In genomic region chr3:23917904-23918303, GRCh38 we compare ENCODE assay signal across 8 cellular contexts. TPM values are rescaled to one million over a fixed set of nuclear protein-coding genes. Genes with fewer than 3 reads are reported as not detected.
DNase-seq lines count a peak whose midpoint lies in the region; ATAC-seq, FAIRE-seq and TF ChIP-seq lines count a peak whose summit lies in the region.
"Not testable (repeated sequence)": the region's sequence is repeated elsewhere in the genome, so short reads cannot be mapped to it uniquely, and the experiment has no call there.

No MANE protein-coding gene starts in this region.

- not testable (repeated sequence) for H2AFZ ChIP-seq in ACC112 (ENCODE audit: low read length, unreplicated experiment); HCT116 (ENCODE audit: low read depth, low read length, poor library complexity, severe bottlenecking); H1 (ENCODE audit: low read length); smooth muscle cell (ENCODE audit: low read depth)

- H2BK120ac ChIP-seq in H1 (replicated peaks; ENCODE audit: low read depth, low read length), result not testable (repeated sequence)

- RAD21 ChIA-PET in HCT116 (lab: Charles Lee; ENCODE audit: low non-redundant PET in 1 of 2, low total read pairs in 2 of 2, uncharacterized antibody in 2 of 2, unreplicated experiment in 2 of 2), result not testable (repeated sequence)

- H3K4me3 ChIP-seq in ACC112 (ENCODE audit: low read depth, low read length), result peak overlapping the region; percentile 90
- peak overlapping the region; percentile 87 to 97 for H3K4me3 ChIP-seq in HCT116 (replicated peaks in 1 of 2; ENCODE audit: low read depth in 1 of 2, low read length in 2 of 2)
- H3K4me3 ChIP-seq in SJSA1, result peak overlapping the region; percentile 68
- peak overlapping the region; percentile 86 to 99 (median 92) for H3K4me3 ChIP-seq in H1 (ENCODE audit: extremely low read depth in 1 of 4, insufficient read depth in 2 of 4, low read depth in 3 of 4, low read length in 4 of 4)
- H3K4me3 ChIP-seq in iPS-18a (ENCODE audit: low read length), result peak overlapping the region; percentile 96
- peak overlapping the region; percentile 85 for H3K4me3 ChIP-seq in smooth muscle cell

- H2BK5ac ChIP-seq in H1 (ENCODE audit: low read depth, low read length), result not testable (repeated sequence)

- not testable (repeated sequence) for H3K9me3 Mint-ChIP-seq in activated naive CD8-positive, alpha-beta T cell treated with anti-CD3 and anti-CD28 coated beads for 36 hours; naive thymus-derived CD8-positive, alpha-beta T cell

- POLR2A ChIA-PET in HCT116 (lab: Charles Lee), result interaction anchor here (1.3 to 4.1 kb wide), 6 partner anchors 9 to 680 kb away, joined by 3 to 69 read pairs (median 6); no protein-coding TSS in a partner anchor
- POLR2A ChIA-PET in H1 (lab: Charles Lee; ENCODE audit: partially characterized antibody), result interaction anchor here (0.8 to 11.5 kb wide), 42 partner anchors 10 to 716 kb away, joined by 3 to 363 read pairs (median 10); partner anchors contain the start of gene NR1D2
- POLR2A ChIA-PET in naive thymus-derived CD8-positive, alpha-beta T cell (lab: Charles Lee), result interaction anchor here (0.8 to 4.2 kb wide), 6 partner anchors 9 to 113 kb away, joined by 3 to 105 read pairs (median 4); partner anchors contain the start of gene NR1D2

- H2BK20ac ChIP-seq in H1 (ENCODE audit: low read length), result not testable (repeated sequence)

- WGBS in H1 (ENCODE audit: extremely low coverage in 1 of 2, insufficient coverage in 1 of 2, insufficient read length in 1 of 2, insufficient replicate concordance in 2 of 2, low coverage in 1 of 2, low lambda C conversion rate in 2 of 2, missing lambda C conversion rate in 1 of 2), 2 experiments, result 3% methylated on average over 12 of the region's 13 CpGs; no CpG with 5 or more reads in 1 of the 2 experiments
- WGBS in smooth muscle cell (ENCODE audit: low lambda C conversion rate), result 3% methylated on average over 13 of the region's 13 CpGs

- not testable (repeated sequence) for H3K14ac ChIP-seq in H1 (ENCODE audit: insufficient read length)

- not testable (repeated sequence) for H3K79me1 ChIP-seq in H1 (ENCODE audit: low read depth, low read length)

- H3K27ac Mint-ChIP-seq in activated naive CD8-positive, alpha-beta T cell treated with anti-CD3 and anti-CD28 coated beads for 36 hours, result peak overlapping the region; percentile 99
- H3K27ac Mint-ChIP-seq in naive thymus-derived CD8-positive, alpha-beta T cell, result peak overlapping the region; percentile 96 to 99 (median 98)

- peaks cover 39% of the 10 kb centered on the region for H3K4me1 Mint-ChIP-seq in activated naive CD8-positive, alpha-beta T cell treated with anti-CD3 and anti-CD28 coated beads for 36 hours
- peaks cover 30 to 61% (median 49%) of the 10 kb centered on the region in 4 donors for H3K4me1 Mint-ChIP-seq in naive thymus-derived CD8-positive, alpha-beta T cell

- peaks cover 31% of the 10 kb centered on the region for H3K4me1 ChIP-seq in ACC112 (ENCODE audit: control insufficient read depth, insufficient read depth, low read length, unreplicated experiment)
- peaks cover 14 to 23% of the 10 kb centered on the region in 2 experiments; a peak in 3 of 4 replicates for H3K4me1 ChIP-seq in HCT116 (ENCODE audit: control insufficient read depth in 1 of 2, insufficient read depth in 2 of 2, low read length in 2 of 2)
- peaks cover 15% of the 10 kb centered on the region; the same call in 1 of the 2 replicates for H3K4me1 ChIP-seq in SJSA1 (replicated peaks)
- H3K4me1 ChIP-seq in H1 (replicated peaks in 1 of 4; ENCODE audit: control insufficient read depth in 3 of 4, insufficient read depth in 4 of 4, low read length in 3 of 4), result not testable (repeated sequence)
- peaks cover 17% of the 10 kb centered on the region for H3K4me1 ChIP-seq in iPS-18a (ENCODE audit: control insufficient read depth, low read depth, low read length)
- peaks cover 26% of the 10 kb centered on the region for H3K4me1 ChIP-seq in smooth muscle cell (ENCODE audit: low read depth)

- H3K36me3 ChIP-seq in ACC112 (ENCODE audit: insufficient read depth, low read length) (peaks cover 29% of the 10 kb centered on the region), HCT116 (ENCODE audit: control insufficient read depth in 1 of 2, insufficient read depth in 2 of 2, low read length in 2 of 2) (peaks cover 16 to 26% of the 10 kb centered on the region in 2 experiments), SJSA1 (peaks cover 48% of the 10 kb centered on the region), H1 (ENCODE audit: control insufficient read depth in 2 of 4, insufficient read depth in 4 of 4, low read length in 3 of 4) (peaks cover 15 to 36% (median 22%) of the 10 kb centered on the region in 4 experiments), iPS-18a (ENCODE audit: control insufficient read depth, low read depth, low read length) (peaks cover 30% of the 10 kb centered on the region)
- H3K36me3 ChIP-seq in smooth muscle cell (ENCODE audit: low read depth), result not testable (repeated sequence)

- not testable (repeated sequence) for H3K9me2 ChIP-seq in HCT116 (ENCODE audit: insufficient read depth)

- not testable (repeated sequence) for TF ChIP-seq CTCF in HCT116 (IDR thresholded peaks at IDR 0.05 in 2 of 3, conservative IDR thresholded peaks at IDR 0.05 in 1 of 3; ENCODE audit: borderline replicate concordance in 1 of 3, insufficient read depth in 1 of 3, low read depth in 2 of 3, low read length in 2 of 3); H1 (IDR thresholded peaks at IDR 0.05; ENCODE audit: control extremely low read depth in 1 of 3, insufficient read depth in 1 of 3, low read depth in 1 of 3, low read length in 3 of 3); smooth muscle cell (IDR thresholded peaks at IDR 0.05; ENCODE audit: borderline replicate concordance, insufficient read depth, poor library complexity, severe bottlenecking)

- H4K20me1 ChIP-seq in HCT116 (ENCODE audit: insufficient read depth) (peaks cover 28% of the 10 kb centered on the region; the same call in 1 of the 2 replicates), H1 (replicated peaks in 1 of 2; ENCODE audit: control insufficient read depth in 1 of 2, insufficient read depth in 2 of 2, low read length in 2 of 2) (peaks cover 9 to 14% of the 10 kb centered on the region in 2 experiments), smooth muscle cell (ENCODE audit: low read depth) (peaks cover 49% of the 10 kb centered on the region)

- not testable (repeated sequence) for H4K91ac ChIP-seq in H1 (replicated peaks; ENCODE audit: insufficient read length, low read length)

- not testable (repeated sequence) for H3K56ac ChIP-seq in H1 (replicated peaks; ENCODE audit: insufficient read length, low read depth, low read length)

- H4K8ac ChIP-seq in H1 (ENCODE audit: extremely low read depth, insufficient read depth, low read length), result not testable (repeated sequence)

- not testable (repeated sequence) for H3K9me3 ChIP-seq in HCT116 (ENCODE audit: control insufficient read depth in 1 of 2, insufficient read depth in 1 of 2, low read depth in 1 of 2, low read length in 2 of 2); SJSA1 (replicated peaks); H1 (ENCODE audit: insufficient read depth in 2 of 2, low read depth in 1 of 2, low read length in 1 of 2); iPS-18a (ENCODE audit: control insufficient read depth, low read depth, low read length); smooth muscle cell (replicated peaks; ENCODE audit: low read depth)

- not testable (repeated sequence) for TF ChIP-seq RAD21 in HCT116 (IDR thresholded peaks at IDR 0.05; ENCODE audit: low read depth); H1 (IDR thresholded peaks at IDR 0.05 in 1 of 2, conservative IDR thresholded peaks at IDR 0.05 in 1 of 2; ENCODE audit: low read depth in 2 of 2, low read length in 2 of 2)

- peaks cover 17% of the 10 kb centered on the region for H3K23me2 ChIP-seq in H1 (ENCODE audit: low read depth, low read length)

- H3K4me2 ChIP-seq in HCT116 (ENCODE audit: low read length) (peak overlapping the region; percentile 83), H1 (ENCODE audit: insufficient read depth in 1 of 2, low read depth in 2 of 2, low read length in 2 of 2) (peak overlapping the region; percentile 93 to 98), smooth muscle cell (peak overlapping the region; percentile 99)

- H3K23ac ChIP-seq in H1 (ENCODE audit: insufficient read length), result not testable (repeated sequence)

- peaks cover 21% of the 10 kb centered on the region for H3F3A ChIP-seq in smooth muscle cell (ENCODE audit: low read depth)

- not testable (repeated sequence) for H3K4ac ChIP-seq in H1 (replicated peaks; ENCODE audit: insufficient read length, low read depth, low read length)

- H3K4me3 Mint-ChIP-seq in activated naive CD8-positive, alpha-beta T cell treated with anti-CD3 and anti-CD28 coated beads for 36 hours, result peak overlapping the region; percentile 97
- peak overlapping the region; percentile 95 to 99 (median 98) for H3K4me3 Mint-ChIP-seq in naive thymus-derived CD8-positive, alpha-beta T cell

- H3K9ac ChIP-seq in HCT116 (ENCODE audit: low read length) (peak overlapping the region; percentile 98), H1 (replicated peaks in 1 of 4; ENCODE audit: extremely low read depth in 1 of 4, low read depth in 3 of 4, low read length in 3 of 4) (peak overlapping the region; percentile 95 to 99 (median 98)), iPS-18a (ENCODE audit: low read length) (peak overlapping the region; percentile 97), smooth muscle cell (ENCODE audit: low read depth) (peak overlapping the region; percentile 87)

- not testable (repeated sequence) for H2BK12ac ChIP-seq in H1 (ENCODE audit: low read depth, low read length)

- BruUV-seq in HCT116 (replicated peaks; lab: Mats Ljungman, UMichigan), result not testable (repeated sequence)

- H2BK15ac ChIP-seq in H1 (ENCODE audit: low read length), result not testable (repeated sequence)

- not testable (repeated sequence) for H2AK5ac ChIP-seq in H1 (ENCODE audit: low read depth, low read length)

- intact Hi-C loops in HCT116 (cut with micrococcal nuclease), result loop anchor here (1.0 kb wide), 1 partner anchor 28 kb away; no protein-coding TSS in a partner anchor

- TF ChIP-seq POLR2A in HCT116 (IDR thresholded peaks at IDR 0.05; ENCODE audit: borderline replicate concordance, extremely low read depth, insufficient read depth, insufficient read length); H1 (IDR thresholded peaks at IDR 0.05; ENCODE audit: control extremely low read depth in 1 of 2, low read depth in 2 of 2, low read length in 2 of 2): not testable (repeated sequence)

- H3K79me2 ChIP-seq in ACC112 (ENCODE audit: control insufficient read depth, insufficient read depth, low read length, unreplicated experiment) (peaks cover 52% of the 10 kb centered on the region), HCT116 (ENCODE audit: insufficient read depth, low read length) (peaks cover 67% of the 10 kb centered on the region), H1 (ENCODE audit: control insufficient read depth in 1 of 2, insufficient read depth in 2 of 2, low read length in 2 of 2) (peaks cover 0 to 54% of the 10 kb centered on the region in 2 experiments; a peak in 3 of 4 replicates), smooth muscle cell (ENCODE audit: low read depth) (peaks cover 45% of the 10 kb centered on the region)

- H3K36me3 Mint-ChIP-seq in activated naive CD8-positive, alpha-beta T cell treated with anti-CD3 and anti-CD28 coated beads for 36 hours, result peaks cover 44% of the 10 kb centered on the region
- H3K36me3 Mint-ChIP-seq in naive thymus-derived CD8-positive, alpha-beta T cell, result peaks cover 9 to 57% (median 11%) of the 10 kb centered on the region in 3 donors

- ATAC-seq in HCT116; naive thymus-derived CD8-positive, alpha-beta T cell: not testable (repeated sequence)

- H3K27ac ChIP-seq in ACC112 (ENCODE audit: low read depth, low read length), result peak overlapping the region; percentile 76; the same call in 1 of the 2 replicates
- peak overlapping the region; percentile 83 for H3K27ac ChIP-seq in HCT116 (ENCODE audit: low read depth, low read length)
- H3K27ac ChIP-seq in SJSA1, result peak overlapping the region; percentile 81
- H3K27ac ChIP-seq in H1 (ENCODE audit: low read depth, low read length), result peak overlapping the region; percentile 96
- H3K27ac ChIP-seq in iPS-18a (ENCODE audit: low read length), result peak overlapping the region; percentile 96
- H3K27ac ChIP-seq in smooth muscle cell (ENCODE audit: low read depth), result peak overlapping the region; percentile 70

- not testable (repeated sequence) for DNase-seq in HCT116 (ENCODE audit: low read depth, low spot score); SJSA1 (ENCODE audit: low read depth in 1 of 2, low spot score in 2 of 2); activated naive CD8-positive, alpha-beta T cell treated with anti-CD3 and anti-CD28 coated beads for 36 hours; H1 (ENCODE audit: low read depth in 1 of 2, low spot score in 2 of 2); naive thymus-derived CD8-positive, alpha-beta T cell; smooth muscle cell (lab: John Stamatoyannopoulos, UW; ENCODE audit: unreplicated experiment)

- not testable (repeated sequence) for FAIRE-seq in H1 (lab: Jason Lieb, UNC)

- not testable (repeated sequence) for H4K5ac ChIP-seq in H1 (ENCODE audit: insufficient read length, low read depth, low read length)

- not testable (repeated sequence) for H3K27me3 ChIP-seq in ACC112 (ENCODE audit: insufficient read depth, low read length); HCT116 (ENCODE audit: insufficient read depth, low read length); SJSA1 (replicated peaks); H1 (replicated peaks in 1 of 4; ENCODE audit: control insufficient read depth in 3 of 4, extremely low read depth in 1 of 4, insufficient read depth in 3 of 4, low read length in 3 of 4); smooth muscle cell (ENCODE audit: low read depth)
- H3K27me3 ChIP-seq in iPS-18a (ENCODE audit: control insufficient read depth, insufficient read depth, low read length), result peaks cover 12% of the 10 kb centered on the region

- CTCF ChIA-PET in HCT116 (lab: Charles Lee), result not testable (repeated sequence)
- CTCF ChIA-PET in H1 (lab: Charles Lee; ENCODE audit: partially characterized antibody), result interaction anchor here (0.9 to 3.5 kb wide), 5 partner anchors 9 to 86 kb away, joined by 3 to 21 read pairs (median 4); no protein-coding TSS in a partner anchor

- not testable (repeated sequence) for TF ChIP-seq EP300 in H1 (IDR thresholded peaks at IDR 0.05; ENCODE audit: borderline replicate concordance in 1 of 2, low read depth in 2 of 2, low read length in 2 of 2)

- H3K18ac ChIP-seq in H1 (ENCODE audit: extremely low read depth, low read length), result not testable (repeated sequence)

- not testable (repeated sequence) for H3K27me3 Mint-ChIP-seq in activated naive CD8-positive, alpha-beta T cell treated with anti-CD3 and anti-CD28 coated beads for 36 hours; naive thymus-derived CD8-positive, alpha-beta T cell

RNA-seq across cellular contexts. Expression of gene RPL15, which starts 1.0 kb away (rescaled TPM):
- total RNA-seq in HCT116 (2021; ENCODE audit: unreplicated experiment) (2,177 TPM), smooth muscle cell (2,505 and 2,593 TPM in 2 replicates)
- polyA plus RNA-seq in HCT116 (2012), result 3,201 and 3,342 TPM in 2 replicates
- total RNA-seq in SJSA1 (2014; rRNA removed; shearing (Covaris generic)), result 846 and 1,877 TPM in 2 replicates
- total RNA-seq in activated naive CD8-positive, alpha-beta T cell treated with anti-CD3 and anti-CD28 coated beads for 36 hours, result 1,000 to 10,000 TPM; 2,473 to 2,489 TPM
- 2,767 and 2,819 TPM in 2 replicates for total RNA-seq in H1 (2021; fragmentation: NEBNext Ultra II Directional; extraction: Animal tissue kit (Norgen Biotek cat#: 25700))
- polyA plus RNA-seq in H1 (2011; rRNA removed) (6,473 and 6,491 TPM in 2 replicates), smooth muscle cell (1,471 and 1,491 TPM in 2 replicates)
- 6,660 TPM for polyA plus RNA-seq in H1 (2011; cell fraction: cytosol; rRNA removed)
- 3,832 TPM for polyA plus RNA-seq in H1 (2011; cell fraction: nucleus; rRNA removed)
- polyA plus RNA-seq in H1 (2012, experiment 1 of 2), result 3,531 to 4,386 TPM (median 4,298 TPM) in 4 replicates
- polyA plus RNA-seq in H1 (2012, experiment 2 of 2), result 9,956 TPM
- 2,824 TPM for polyA plus RNA-seq in H1 (2013, experiment 1 of 2)
- 2,851 TPM for polyA plus RNA-seq in H1 (2013, experiment 2 of 2)
- 1,830 and 1,953 TPM in 2 replicates for polyA minus RNA-seq in H1 (2011; rRNA and poly(A)+ RNA removed)
- 1,561 TPM for polyA minus RNA-seq in H1 (2011; cell fraction: cytosol; rRNA and poly(A)+ RNA removed)
- 1,070 TPM for polyA minus RNA-seq in H1 (2011; cell fraction: nucleus; rRNA and poly(A)+ RNA removed)
- 1,000 to 10,000 TPM; 2,184 to 2,265 TPM for total RNA-seq in naive thymus-derived CD8-positive, alpha-beta T cell
- 1,000 to 10,000 TPM; 5,952 to 6,458 (median 6,299) TPM for polyA plus RNA-seq in naive thymus-derived CD8-positive, alpha-beta T cell

RNA-seq across cellular contexts. Expression of gene NKIRAS1, which starts 1.1 kb away (rescaled TPM):
- 12.0 TPM for total RNA-seq in HCT116 (2021; ENCODE audit: unreplicated experiment)
- polyA plus RNA-seq in HCT116 (2012), result 4.7 and 7.0 TPM in 2 replicates
- 10.2 and 18.1 TPM in 2 replicates for total RNA-seq in SJSA1 (2014; rRNA removed; shearing (Covaris generic))
- 1 to 10 TPM; 6.4 to 6.9 TPM for total RNA-seq in activated naive CD8-positive, alpha-beta T cell treated with anti-CD3 and anti-CD28 coated beads for 36 hours
- total RNA-seq in H1 (2021; fragmentation: NEBNext Ultra II Directional; extraction: Animal tissue kit (Norgen Biotek cat#: 25700)), result 7.0 and 7.6 TPM in 2 replicates
- polyA plus RNA-seq in H1 (2011; rRNA removed), result 1.8 and 3.4 TPM in 2 replicates
- 4.4 TPM for polyA plus RNA-seq in H1 (2011; cell fraction: cytosol; rRNA removed)
- polyA plus RNA-seq in H1 (2011; cell fraction: nucleus; rRNA removed), result 1.5 TPM
- polyA plus RNA-seq in H1 (2012, experiment 1 of 2), result 3.6 to 7.2 TPM (median 5.0 TPM) in 4 replicates
- polyA plus RNA-seq in H1 (2012, experiment 2 of 2), result 0.88 TPM
- 4.2 TPM for polyA plus RNA-seq in H1 (2013, experiment 1 of 2)
- 4.4 TPM for polyA plus RNA-seq in H1 (2013, experiment 2 of 2)
- 3.1 and 3.9 TPM in 2 replicates for polyA minus RNA-seq in H1 (2011; rRNA and poly(A)+ RNA removed)
- polyA minus RNA-seq in H1 (2011; cell fraction: cytosol; rRNA and poly(A)+ RNA removed), result 3.3 TPM
- polyA minus RNA-seq in H1 (2011; cell fraction: nucleus; rRNA and poly(A)+ RNA removed), result 8.5 TPM
- 1 to 10 TPM; 6.2 to 6.4 TPM for total RNA-seq in naive thymus-derived CD8-positive, alpha-beta T cell
- 1 to 10 TPM; 2.8 to 4.6 (median 4.1) TPM for polyA plus RNA-seq in naive thymus-derived CD8-positive, alpha-beta T cell
- 15.5 and 17.1 TPM in 2 replicates for total RNA-seq in smooth muscle cell
- 14.9 and 15.3 TPM in 2 replicates for polyA plus RNA-seq in smooth muscle cell

RNA-seq across cellular contexts. Expression of gene NR1D2, which starts 27.2 kb away (rescaled TPM):
- total RNA-seq in HCT116 (2021; ENCODE audit: unreplicated experiment), result 60.9 TPM
- polyA plus RNA-seq in HCT116 (2012), result 29.7 and 33.9 TPM in 2 replicates
- total RNA-seq in SJSA1 (2014; rRNA removed; shearing (Covaris generic)), result 23.4 and 37.2 TPM in 2 replicates
- total RNA-seq in activated naive CD8-positive, alpha-beta T cell treated with anti-CD3 and anti-CD28 coated beads for 36 hours, result 1 to 10 TPM; 4.8 to 5.0 TPM
- total RNA-seq in H1 (2021; fragmentation: NEBNext Ultra II Directional; extraction: Animal tissue kit (Norgen Biotek cat#: 25700)), result 21.7 and 22.0 TPM in 2 replicates
- polyA plus RNA-seq in H1 (2011; rRNA removed), result 3.5 and 5.9 TPM in 2 replicates
- 6.9 TPM for polyA plus RNA-seq in H1 (2011; cell fraction: cytosol; rRNA removed)
- polyA plus RNA-seq in H1 (2011; cell fraction: nucleus; rRNA removed), result 3.1 TPM
- 9.9 to 16.3 TPM (median 12.7 TPM) in 4 replicates for polyA plus RNA-seq in H1 (2012, experiment 1 of 2)
- 0.39 TPM for polyA plus RNA-seq in H1 (2012, experiment 2 of 2)
- polyA plus RNA-seq in H1 (2013, experiment 1 of 2), result 7.1 TPM
- polyA plus RNA-seq in H1 (2013, experiment 2 of 2), result 7.3 TPM
- polyA minus RNA-seq in H1 (2011; rRNA and poly(A)+ RNA removed), result 26.1 and 41.2 TPM in 2 replicates
- polyA minus RNA-seq in H1 (2011; cell fraction: cytosol; rRNA and poly(A)+ RNA removed), result 17.2 TPM
- 29.0 TPM for polyA minus RNA-seq in H1 (2011; cell fraction: nucleus; rRNA and poly(A)+ RNA removed)
- total RNA-seq in naive thymus-derived CD8-positive, alpha-beta T cell, result 10 to 100 TPM; 52.2 to 56.7 TPM
- 10 to 100 TPM; 23.4 to 46.3 (median 31.7) TPM for polyA plus RNA-seq in naive thymus-derived CD8-positive, alpha-beta T cell
- total RNA-seq in smooth muscle cell, result 34.0 and 37.8 TPM in 2 replicates
- polyA plus RNA-seq in smooth muscle cell, result 11.7 and 12.1 TPM in 2 replicates
